ENCODE assay signal across 8 cellular contexts in genomic region chr1:27436204-27437159, GRCh38. TPM values are rescaled to one million over a fixed set of nuclear protein-coding genes. Genes with fewer than 3 reads are reported as not detected.
A peak's percentile ranks its signal among the peaks of the same experiment; 100 is the strongest.
DNase-seq lines count a peak whose midpoint lies in the region; ATAC-seq, FAIRE-seq and TF ChIP-seq lines count a peak whose summit lies in the region.

No MANE protein-coding gene starts in this region.

- no peak overlapping the region for H3K4me3 ChIP-seq in NB4 (ENCODE audit: low read depth, low read length)
- H3K4me3 ChIP-seq in body of pancreas = no peak overlapping the region
- no peak overlapping the region for H3K4me3 ChIP-seq in HepG2 (replicated peaks in 1 of 3; ENCODE audit: insufficient read depth in 1 of 3, low read depth in 2 of 3, low read length in 3 of 3)
- no peak overlapping the region for H3K4me3 ChIP-seq in thyroid gland (replicated peaks in 1 of 3)
- no peak overlapping the region for H3K4me3 ChIP-seq in ovary

- in situ Hi-C loops in HepG2 (cut with HindIII; ENCODE audit: extremely low pct_ligation_motif_present, low pct_unique_long_range_greater_than_20kb) = no loop called here

- H3K4me1 ChIP-seq in body of pancreas (peaks cover 68% of the 10 kb centered on the region), HepG2 (ENCODE audit: insufficient read depth, low read length) (peaks cover 32% of the 10 kb centered on the region), thyroid gland (peaks cover 69 to 72% of the 10 kb centered on the region in 2 donors), ovary (ENCODE audit: insufficient read depth) (peaks cover 23% of the 10 kb centered on the region)

- peaks cover 2% of the 10 kb centered on the region; the same call in 1 of the 2 replicates for H4K20me1 ChIP-seq in HepG2 (ENCODE audit: insufficient read depth, low read length)

- H3K27ac ChIP-seq in body of pancreas = peak overlapping the region in 2 of 4 donors; percentile 43 to 75
- H3K27ac ChIP-seq in HepG2 (ENCODE audit: extremely low read length, insufficient read depth, low read length) = no peak overlapping the region
- H3K27ac ChIP-seq in thyroid gland = peak overlapping the region; percentile 19 to 75 (median 70)
- no peak overlapping the region for H3K27ac ChIP-seq in ovary

- H3K36me3 ChIP-seq in body of pancreas (replicated peaks in 1 of 2; ENCODE audit: insufficient read depth in 1 of 2, low read depth in 2 of 2) = no peaks in the 10 kb centered on the region
- H3K36me3 ChIP-seq in HepG2 (replicated peaks in 1 of 2; ENCODE audit: control insufficient read depth in 1 of 2, insufficient read depth in 2 of 2, low read length in 2 of 2) = no peaks in the 10 kb centered on the region; a peak in 2 of 5 replicates
- no peaks in the 10 kb centered on the region for H3K36me3 ChIP-seq in thyroid gland
- H3K36me3 ChIP-seq in ovary = no peaks in the 10 kb centered on the region

- H3K4me2 ChIP-seq in HepG2 (ENCODE audit: low read depth, low read length) = no peak overlapping the region

- H3K9me3 ChIP-seq in body of pancreas (no peaks in the 10 kb centered on the region), HepG2 (ENCODE audit: low read length) (no peaks in the 10 kb centered on the region), thyroid gland (no peaks in the 10 kb centered on the region), ovary (no peaks in the 10 kb centered on the region)

- DNase-seq in GM04504 (ENCODE audit: low read depth) (peak; percentile 20), NB4 (ENCODE audit: low read depth) (peak; percentile 59), body of pancreas (peak in 1 of 4 donors; percentile 45), HepG2 (ENCODE audit: low spot score) (peak; percentile 25), thyroid gland (no peak), ovary (no peak)
- no peak for DNase-seq in stimulated activated CD4-positive, alpha-beta T cell treated with anti-CD3 and anti-CD28 coated beads, Interleukin-12 subunit alpha, Interleukin-12 subunit beta, amount 100 ng/mL, for 4 hours

- ATAC-seq in body of pancreas = peak; percentile 72
- no peak for ATAC-seq in HepG2
- ATAC-seq in HG02973 (IDR thresholded peaks at IDR 0.05; ENCODE audit: unreplicated experiment) = no peak

- no peak overlapping the region for H2AFZ ChIP-seq in HepG2 (ENCODE audit: low read length)

- WGBS in body of pancreas, 2 donors = 57 to 72% methylated on average over 5 of the region's 5 CpGs
- WGBS in HepG2 (ENCODE audit: low lambda C conversion rate) = 96% methylated on average over 5 of the region's 5 CpGs
- WGBS in thyroid gland, 2 donors = 40 to 49% methylated on average over 5 of the region's 5 CpGs
- WGBS in ovary, 3 donors = 49 to 58% (median 57%) methylated on average over 5 of the region's 5 CpGs

- no peak for FAIRE-seq in HepG2 (lab: Jason Lieb, UNC)

- H3K27me3 ChIP-seq in body of pancreas (no peaks in the 10 kb centered on the region), HepG2 (ENCODE audit: control insufficient read depth in 1 of 2, insufficient read depth in 2 of 2, low read length in 2 of 2) (no peaks in the 10 kb centered on the region), thyroid gland (no peaks in the 10 kb centered on the region), ovary (no peaks in the 10 kb centered on the region)

- no peak for TF ChIP-seq EP300 in HepG2 (IDR thresholded peaks at IDR 0.05; ENCODE audit: low read depth in 2 of 2, low read length in 2 of 2)
- no peak for TF ChIP-seq EP300 in HepG2 (CRISPR knock-in tag; IDR thresholded peaks at IDR 0.05; ENCODE audit: borderline replicate concordance)
- no peak for TF ChIP-seq EP300 in ovary (IDR thresholded peaks at IDR 0.05)

- no peak overlapping the region for H3K9ac ChIP-seq in HepG2 (ENCODE audit: insufficient read depth, low read depth, low read length)

- no peak for TF ChIP-seq POLR2A in NB4 (IDR thresholded peaks at IDR 0.05; ENCODE audit: extremely low read depth, insufficient read length)
- TF ChIP-seq POLR2A in body of pancreas (IDR thresholded peaks at IDR 0.05) = peak in 1 of 3 donors; percentile 39
- no peak for TF ChIP-seq POLR2A in HepG2 (IDR thresholded peaks at IDR 0.05; ENCODE audit: insufficient read depth in 1 of 2, low read depth in 2 of 2, low read length in 2 of 2)
- TF ChIP-seq POLR2A in thyroid gland (IDR thresholded peaks at IDR 0.05) = peak in 1 of 2 donors; percentile 48
- no peak for TF ChIP-seq POLR2A in ovary (IDR thresholded peaks at IDR 0.05)

- CTCF ChIA-PET in HepG2 (lab: Yijun Ruan, JAX; ENCODE audit: low intra/inter-chr PET ratio, low total read pairs) = no interaction called here

- no TSS peak for BruUV-seq in HepG2 (replicated peaks; lab: Mats Ljungman, UMichigan)

- TF ChIP-seq CTCF in NB4 (IDR thresholded peaks at IDR 0.05; ENCODE audit: low read depth, low read length) (no peak), body of pancreas (IDR thresholded peaks at IDR 0.05) (no peak), HepG2 (CRISPR knock-in tag; IDR thresholded peaks at IDR 0.05) (no peak), thyroid gland (IDR thresholded peaks at IDR 0.05) (no peak), ovary (IDR thresholded peaks at IDR 0.05) (no peak)

- intact Hi-C loops in body of pancreas (cut with DNase I) (no loop called here), HepG2 (cut with micrococcal nuclease; ENCODE audit: unreplicated experiment) (no loop called here), thyroid gland (cut with DNase I) (no loop called here), ovary (cut with DNase I) (loop anchor here in 3 of 4 donors (10.0 kb wide), 1 partner anchor 48 kb away; no protein-coding TSS in a partner anchor)

- H3K79me2 ChIP-seq in HepG2 (ENCODE audit: insufficient read depth, low read length) = peaks cover 60% of the 10 kb centered on the region

- no peak for TF ChIP-seq RAD21 in HepG2 (CRISPR knock-in tag; IDR thresholded peaks at IDR 0.05)

- POLR2A ChIA-PET in HepG2 (lab: Yijun Ruan, JAX) = interaction anchor here (0.5 to 0.7 kb wide), 2 partner anchors 68 to 532 kb away, joined by 4 read pairs; no protein-coding TSS in a partner anchor

RNA-seq across cellular contexts. Expression of gene GPR3, which starts 44.1 kb away (rescaled TPM):
- total RNA-seq in body of pancreas (not detected), HepG2 (2016; rRNA removed; fragmentation: Illumina TruSeq; extraction: Trizol) (0.88 and 1.00 TPM in 2 replicates), thyroid gland (1 to 10 TPM in 1 of 4 donors, under 1 TPM in 3; 0.11 to 2.1 (median 0.60) TPM), ovary (under 1 TPM in 6 of 7 donors, not detected in 1; 0.15 to 0.87 (median 0.41) TPM)
- total RNA-seq in HepG2 (2016; cell fraction: cytosol; rRNA removed; fragmentation: Illumina TruSeq; extraction: Trizol; ENCODE audit: low read depth) = 0.26 and 0.61 TPM in 2 replicates
- total RNA-seq in HepG2 (2016; cell fraction: insoluble cytoplasmic fraction; rRNA removed; fragmentation: Illumina TruSeq; extraction: Trizol) = 0.62 and 1.2 TPM in 2 replicates
- 1.4 and 1.5 TPM in 2 replicates for total RNA-seq in HepG2 (2016; cell fraction: membrane; rRNA removed; fragmentation: Illumina TruSeq; extraction: Trizol)
- 1.2 and 1.3 TPM in 2 replicates for total RNA-seq in HepG2 (2016; cell fraction: nucleus; rRNA removed; fragmentation: Illumina TruSeq; extraction: Trizol)
- polyA plus RNA-seq in HepG2 (2011; rRNA removed) (2.6 and 2.7 TPM in 2 replicates), ovary (under 1 TPM; 0.12 to 0.18 TPM)
- 2.8 and 3.5 TPM in 2 replicates for polyA plus RNA-seq in HepG2 (2011; cell fraction: cytosol; rRNA removed)
- polyA plus RNA-seq in HepG2 (2011; cell fraction: nucleus; rRNA removed) = 2.1 and 2.9 TPM in 2 replicates
- 1.5 and 2.0 TPM in 2 replicates for polyA plus RNA-seq in HepG2 (2012)
- 1.1 TPM in 2 replicates for polyA plus RNA-seq in HepG2 (2016; cell fraction: cytosol; fragmentation: Illumina TruSeq; extraction: Trizol; ENCODE audit: low read depth)
- 1.2 and 1.5 TPM in 2 replicates for polyA plus RNA-seq in HepG2 (2016; cell fraction: insoluble cytoplasmic fraction; fragmentation: Illumina TruSeq; extraction: Trizol; ENCODE audit: low read depth)
- polyA plus RNA-seq in HepG2 (2016; cell fraction: membrane; fragmentation: Illumina TruSeq; extraction: Trizol; ENCODE audit: low read depth) = 1.9 and 2.4 TPM in 2 replicates
- 2.8 TPM in 2 replicates for polyA plus RNA-seq in HepG2 (2016; cell fraction: nucleus; fragmentation: Illumina TruSeq; extraction: Trizol; ENCODE audit: insufficient read depth, low read depth)
- 1.1 and 7.0 TPM in 2 replicates for polyA minus RNA-seq in HepG2 (2011; rRNA and poly(A)+ RNA removed; ENCODE audit: low replicate concordance)
- 1.4 and 1.7 TPM in 2 replicates for polyA minus RNA-seq in HepG2 (2011; cell fraction: cytosol; rRNA and poly(A)+ RNA removed)
- polyA minus RNA-seq in HepG2 (2011; cell fraction: nucleus; rRNA and poly(A)+ RNA removed) = 0.50 and 0.90 TPM in 2 replicates

RNA-seq across cellular contexts. Expression of gene CD164L2, which starts 53.3 kb away (rescaled TPM):
- 1 to 10 TPM in 1 of 2 donors, not detected in 1; 1.3 TPM for total RNA-seq in body of pancreas
- not detected in 2 replicates for total RNA-seq in HepG2 (2016; rRNA removed; fragmentation: Illumina TruSeq; extraction: Trizol)
- total RNA-seq in HepG2 (2016; cell fraction: cytosol; rRNA removed; fragmentation: Illumina TruSeq; extraction: Trizol; ENCODE audit: low read depth) = not detected in 2 replicates
- total RNA-seq in HepG2 (2016; cell fraction: insoluble cytoplasmic fraction; rRNA removed; fragmentation: Illumina TruSeq; extraction: Trizol) = not detected in 2 replicates
- total RNA-seq in HepG2 (2016; cell fraction: membrane; rRNA removed; fragmentation: Illumina TruSeq; extraction: Trizol) = not detected in 2 replicates
- not detected in 2 replicates for total RNA-seq in HepG2 (2016; cell fraction: nucleus; rRNA removed; fragmentation: Illumina TruSeq; extraction: Trizol)
- not detected in 2 replicates for polyA plus RNA-seq in HepG2 (2011; rRNA removed)
- not detected in 2 replicates for polyA plus RNA-seq in HepG2 (2011; cell fraction: cytosol; rRNA removed)
- 0.17 and 0.21 TPM in 2 replicates for polyA plus RNA-seq in HepG2 (2011; cell fraction: nucleus; rRNA removed)
- not detected in 2 replicates for polyA plus RNA-seq in HepG2 (2012)
- polyA plus RNA-seq in HepG2 (2016; cell fraction: cytosol; fragmentation: Illumina TruSeq; extraction: Trizol; ENCODE audit: low read depth) = not detected in 2 replicates
- not detected in 2 replicates for polyA plus RNA-seq in HepG2 (2016; cell fraction: insoluble cytoplasmic fraction; fragmentation: Illumina TruSeq; extraction: Trizol; ENCODE audit: low read depth)
- not detected in 2 replicates for polyA plus RNA-seq in HepG2 (2016; cell fraction: membrane; fragmentation: Illumina TruSeq; extraction: Trizol; ENCODE audit: low read depth)
- polyA plus RNA-seq in HepG2 (2016; cell fraction: nucleus; fragmentation: Illumina TruSeq; extraction: Trizol; ENCODE audit: insufficient read depth, low read depth) = not detected in 2 replicates
- polyA minus RNA-seq in HepG2 (2011; rRNA and poly(A)+ RNA removed; ENCODE audit: low replicate concordance) = 0.16 TPM in 1 of 2 replicates, not detected in the other
- polyA minus RNA-seq in HepG2 (2011; cell fraction: cytosol; rRNA and poly(A)+ RNA removed) = not detected in 2 replicates
- polyA minus RNA-seq in HepG2 (2011; cell fraction: nucleus; rRNA and poly(A)+ RNA removed) = not detected in 2 replicates
- under 1 TPM in 3 of 4 donors, not detected in 1; 0.50 to 0.63 (median 0.54) TPM for total RNA-seq in thyroid gland
- 10 to 100 TPM in 1 of 7 donors, 1 to 10 TPM in 1, under 1 TPM in 3, not detected in 2; 0.52 to 15.5 (median 0.89) TPM for total RNA-seq in ovary
- under 1 TPM in 1 of 2 donors, not detected in 1; 0.06 TPM for polyA plus RNA-seq in ovary

RNA-seq across cellular contexts. Expression of gene WASF2, which starts 53.5 kb away (rescaled TPM):
- total RNA-seq in body of pancreas = 10 to 100 TPM; 28.0 to 36.1 TPM
- total RNA-seq in HepG2 (2016; rRNA removed; fragmentation: Illumina TruSeq; extraction: Trizol) = 10.4 and 16.9 TPM in 2 replicates
- total RNA-seq in HepG2 (2016; cell fraction: cytosol; rRNA removed; fragmentation: Illumina TruSeq; extraction: Trizol; ENCODE audit: low read depth) = 3.7 and 4.4 TPM in 2 replicates
- 10.6 and 15.8 TPM in 2 replicates for total RNA-seq in HepG2 (2016; cell fraction: insoluble cytoplasmic fraction; rRNA removed; fragmentation: Illumina TruSeq; extraction: Trizol)
- total RNA-seq in HepG2 (2016; cell fraction: membrane; rRNA removed; fragmentation: Illumina TruSeq; extraction: Trizol) = 17.2 and 17.7 TPM in 2 replicates
- 13.0 and 13.9 TPM in 2 replicates for total RNA-seq in HepG2 (2016; cell fraction: nucleus; rRNA removed; fragmentation: Illumina TruSeq; extraction: Trizol)
- polyA plus RNA-seq in HepG2 (2011; rRNA removed) = 26.4 and 27.7 TPM in 2 replicates
- polyA plus RNA-seq in HepG2 (2011; cell fraction: cytosol; rRNA removed) = 16.3 and 16.7 TPM in 2 replicates
- polyA plus RNA-seq in HepG2 (2011; cell fraction: nucleus; rRNA removed) = 25.0 and 25.9 TPM in 2 replicates
- polyA plus RNA-seq in HepG2 (2012) = 29.4 and 35.1 TPM in 2 replicates
- 2.7 and 3.1 TPM in 2 replicates for polyA plus RNA-seq in HepG2 (2016; cell fraction: cytosol; fragmentation: Illumina TruSeq; extraction: Trizol; ENCODE audit: low read depth)
- 21.4 and 26.0 TPM in 2 replicates for polyA plus RNA-seq in HepG2 (2016; cell fraction: insoluble cytoplasmic fraction; fragmentation: Illumina TruSeq; extraction: Trizol; ENCODE audit: low read depth)
- 12.8 and 13.7 TPM in 2 replicates for polyA plus RNA-seq in HepG2 (2016; cell fraction: membrane; fragmentation: Illumina TruSeq; extraction: Trizol; ENCODE audit: low read depth)
- polyA plus RNA-seq in HepG2 (2016; cell fraction: nucleus; fragmentation: Illumina TruSeq; extraction: Trizol; ENCODE audit: insufficient read depth, low read depth) = 23.0 and 25.5 TPM in 2 replicates
- polyA minus RNA-seq in HepG2 (2011; rRNA and poly(A)+ RNA removed; ENCODE audit: low replicate concordance) = 45.6 and 56.9 TPM in 2 replicates
- polyA minus RNA-seq in HepG2 (2011; cell fraction: cytosol; rRNA and poly(A)+ RNA removed) = 22.2 and 26.7 TPM in 2 replicates
- polyA minus RNA-seq in HepG2 (2011; cell fraction: nucleus; rRNA and poly(A)+ RNA removed) = 22.0 and 23.7 TPM in 2 replicates
- 10 to 100 TPM; 38.3 to 47.7 (median 46.7) TPM for total RNA-seq in thyroid gland
- 100 to 1,000 TPM in 5 of 7 donors, 10 to 100 TPM in 2; 28.0 to 163 (median 153) TPM for total RNA-seq in ovary
- 100 to 1,000 TPM in 1 of 2 donors, 10 to 100 TPM in 1; 58.0 to 233 TPM for polyA plus RNA-seq in ovary

Comparison
In these comparisons a context has a peak if more than half of its experiments do, and no peak if none do; other contexts are left out.
1. DNase-seq: peak in GM04504 (single experiment), NB4 (single experiment) and HepG2 (single experiment); none in thyroid gland (0 of 2), stimulated activated CD4-positive, alpha-beta T cell treated with anti-CD3 and anti-CD28 coated beads, Interleukin-12 subunit alpha, Interleukin-12 subunit beta, amount 100 ng/mL, for 4 hours (single experiment) and ovary (0 of 5).
2. H3K27ac ChIP-seq: peak in thyroid gland (3 of 3); none in HepG2 (single experiment) and ovary (0 of 2).
3. intact Hi-C loops: an anchor here in ovary (10.0 kb wide); none called in body of pancreas, HepG2 and thyroid gland.